Comparison of ENCODE assay signal across 9 cellular contexts in the genomic region with DNA sequence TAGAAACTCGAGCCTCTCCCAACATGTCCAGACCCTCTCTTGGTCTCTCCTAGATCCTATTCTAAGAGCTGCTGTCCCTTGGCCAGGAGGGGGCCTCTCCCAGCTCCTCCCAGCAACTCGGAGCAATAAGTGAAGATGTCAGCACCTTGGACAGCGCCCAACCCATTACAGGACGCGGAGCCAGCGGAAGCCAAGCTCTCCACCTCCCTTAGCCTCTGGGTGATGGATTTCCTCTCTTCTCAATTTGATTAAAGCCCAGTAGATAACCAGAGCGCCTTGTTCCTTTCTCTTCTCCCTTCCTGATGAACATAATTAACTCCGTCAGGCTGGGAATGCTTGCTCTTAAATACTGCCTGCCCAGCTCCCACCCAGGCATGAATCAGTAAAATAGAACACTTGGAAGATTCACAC. TPM values are rescaled to one million over a fixed set of nuclear protein-coding genes. Genes with fewer than 3 reads are reported as not detected.
DNase-seq lines count a peak whose midpoint lies in the region; FAIRE-seq and TF ChIP-seq lines count a peak whose summit lies in the region.
"Had no signal": no experiment of that assay in that cellular context is flagged by ENCODE, and none has a peak within 500 bp of the region (broad histone marks: within the 10 kb centered on the region; RNA-seq: fewer than 3 reads in every experiment).

No MANE protein-coding gene starts in this region.

- H3K79me1 ChIP-seq in neuronal stem cell (ENCODE audit: low read depth, low read length): no peaks in the 10 kb centered on the region

- no peak overlapping the region for H3K9ac ChIP-seq in neuronal stem cell (ENCODE audit: low read depth, low read length, poor library complexity)

- no peak overlapping the region for H2BK120ac ChIP-seq in neuronal stem cell (ENCODE audit: low read depth, low read length)

- H2BK15ac ChIP-seq in neuronal stem cell (ENCODE audit: low read length): no peak overlapping the region

- H3K18ac ChIP-seq in neuronal stem cell (ENCODE audit: low read length): no peak overlapping the region

- H3K9me3 ChIP-seq in neuronal stem cell (replicated peaks in 1 of 2; ENCODE audit: control insufficient read depth in 2 of 2, insufficient read depth in 1 of 2, low read depth in 1 of 2, low read length in 2 of 2) (no peaks in the 10 kb centered on the region), esophagus squamous epithelium (no peaks in the 10 kb centered on the region)

- no CpG with 5 or more reads among the region's 8 CpGs for WGBS in neuronal stem cell (ENCODE audit: extremely low coverage in 2 of 2, insufficient read length in 2 of 2, insufficient replicate concordance in 1 of 2), 2 donors
- 2 to 3% methylated on average over 4 to 8 of the region's 8 CpGs for WGBS in esophagus squamous epithelium, 2 donors

- H2BK12ac ChIP-seq in neuronal stem cell (ENCODE audit: low read length): no peak overlapping the region

- no peak overlapping the region for H3K4me2 ChIP-seq in neuronal stem cell (ENCODE audit: insufficient read depth, low read length, poor library complexity, severe bottlenecking)

- H3K4me3 ChIP-seq in neuronal stem cell (ENCODE audit: low read length in 2 of 2) (no peak overlapping the region), esophagus squamous epithelium (no peak overlapping the region), coronary artery (no peak overlapping the region)

- no peak overlapping the region for H3K14ac ChIP-seq in neuronal stem cell (ENCODE audit: low read length)

- no peak overlapping the region for H4K91ac ChIP-seq in neuronal stem cell (ENCODE audit: low read depth, low read length, poor library complexity)

- no peak overlapping the region for H2AK5ac ChIP-seq in neuronal stem cell (ENCODE audit: low read depth, low read length)

- TF ChIP-seq CTCF in esophagus squamous epithelium (IDR thresholded peaks at IDR 0.05) (no peak), coronary artery (IDR thresholded peaks at IDR 0.05) (no peak)

- H3K23ac ChIP-seq in neuronal stem cell (ENCODE audit: low read depth, low read length, poor library complexity): no peak overlapping the region

- H3K4ac ChIP-seq in neuronal stem cell (ENCODE audit: low read length): no peak overlapping the region

- H3K4me1 ChIP-seq in neuronal stem cell (ENCODE audit: control insufficient read depth in 2 of 2, insufficient read depth in 1 of 2, low read depth in 1 of 2, low read length in 2 of 2) (no peaks in the 10 kb centered on the region), esophagus squamous epithelium (no peaks in the 10 kb centered on the region)

- H3K27me3 ChIP-seq in neuronal stem cell (ENCODE audit: control insufficient read depth in 3 of 3, insufficient read depth in 3 of 3, low read depth in 1 of 3, low read length in 3 of 3) (peaks cover 0 to 4% (median 0%) of the 10 kb centered on the region in 3 experiments), esophagus squamous epithelium (peaks cover 0 to 22% (median 0%) of the 10 kb centered on the region in 4 donors)

- H3K36me3 ChIP-seq in neuronal stem cell (replicated peaks in 1 of 2; ENCODE audit: control insufficient read depth in 2 of 2, insufficient read depth in 2 of 2, low read length in 2 of 2) (no peaks in the 10 kb centered on the region), esophagus squamous epithelium (no peaks in the 10 kb centered on the region)

- H4K8ac ChIP-seq in neuronal stem cell (ENCODE audit: low read depth, low read length): no peak overlapping the region

- intact Hi-C loops in esophagus squamous epithelium (cut with DNase I): no loop called here

- H3K27ac ChIP-seq in neuronal stem cell (replicated peaks; ENCODE audit: low read length) (no peak overlapping the region), esophagus squamous epithelium (no peak overlapping the region), coronary artery (no peak overlapping the region)
- H3K27ac ChIP-seq: epithelial cell of prostate had no signal

- TF ChIP-seq POLR2A in erythroblast (IDR thresholded peaks at IDR 0.05; ENCODE audit: low read length) (no peak), esophagus squamous epithelium (IDR thresholded peaks at IDR 0.05) (no peak)

- FAIRE-seq in GM19239 (lab: Jason Lieb, UNC): peak; percentile 72

- H2AFZ ChIP-seq in neuronal stem cell (ENCODE audit: low read length): no peak overlapping the region

- H2BK5ac ChIP-seq in neuronal stem cell (ENCODE audit: low read length): no peak overlapping the region

- peak; percentile 67 for DNase-seq in GM19239 (ENCODE audit: insufficient read length, low spot score)
- DNase-seq in NOMO-1 treated with dmso at 0.1 percent for 144 hours (lab: John Stamatoyannopoulos, UW; ENCODE audit: unreplicated experiment): peak; percentile 11
- peak; percentile 13 to 74 (median 61) for DNase-seq in activated CD8-positive, alpha-beta memory T cell treated with anti-CD3 and anti-CD28 coated beads for 48 hours (ENCODE audit: low read depth in 2 of 3, low spot score in 2 of 3)
- peak; percentile 83 to 87 for DNase-seq in erythroblast (lab: John Stamatoyannopoulos, UW)
- peak; percentile 90 for DNase-seq in neuronal stem cell (ENCODE audit: low spot score)
- DNase-seq in superior temporal gyrus (ENCODE audit: extremely low spot score): peak; percentile 44
- no peak for DNase-seq in esophagus squamous epithelium (lab: John Stamatoyannopoulos, UW)
- DNase-seq in coronary artery (ENCODE audit: low spot score): no peak

RNA-seq across cellular contexts. Expression of a gene that starts 26.2 kb away (rescaled TPM):
- polyA plus RNA-seq in neuronal stem cell (2013, experiment 1 of 2): 0.10 TPM
- 0.10 TPM for polyA plus RNA-seq in neuronal stem cell (2013, experiment 2 of 2)
- total RNA-seq in esophagus squamous epithelium: under 1 TPM in 1 of 4 donors, not detected in 3; 0.09 TPM

Comparison
In these comparisons a context has a peak if more than half of its experiments do, and no peak if none do; other contexts are left out.
1. DNase-seq: peak in GM19239 (single experiment), NOMO-1 treated with dmso at 0.1 percent for 144 hours (single experiment), activated CD8-positive, alpha-beta memory T cell treated with anti-CD3 and anti-CD28 coated beads for 48 hours (3 of 3), erythroblast (2 of 2), neuronal stem cell (single experiment) and superior temporal gyrus (single experiment); none in esophagus squamous epithelium (single experiment) and coronary artery (single experiment).